ENCODE assay signal across 12 cellular contexts in genomic region chr2:73716518-73717250, GRCh38. TPM values are rescaled to one million over a fixed set of nuclear protein-coding genes. Genes with fewer than 3 reads are reported as not detected.
DNase-seq lines count a peak whose midpoint lies in the region; TF ChIP-seq lines count a peak whose summit lies in the region.
"Had no signal": no experiment of that assay in that cellular context is flagged by ENCODE, and none has a peak within 500 bp of the region (broad histone marks: within the 10 kb centered on the region; RNA-seq: fewer than 3 reads in every experiment).

No MANE protein-coding gene starts in this region.

- intact Hi-C loops in Caco-2 (cut with micrococcal nuclease; ENCODE audit: unreplicated experiment): no loop called here

- 69% methylated on average over 8 of the region's 8 CpGs for WGBS in mesenchymal stem cell

- H3K27me3 ChIP-seq in mesenchymal stem cell (ENCODE audit: control insufficient read depth in 1 of 2, insufficient read depth in 1 of 2, low read length in 2 of 2): peaks cover 4 to 12% of the 10 kb centered on the region in 2 experiments
- H3K27me3 ChIP-seq in Caco-2 (replicated peaks; ENCODE audit: control insufficient read depth, insufficient read depth, low read length): no peaks in the 10 kb centered on the region

- no peak overlapping the region for H3K18ac ChIP-seq in mesenchymal stem cell (ENCODE audit: low read depth in 1 of 2, low read length in 2 of 2)

- H3K36me3 ChIP-seq in mesenchymal stem cell (ENCODE audit: control insufficient read depth in 1 of 2, insufficient read depth in 2 of 2, low read depth in 1 of 2, low read length in 2 of 2) (no peaks in the 10 kb centered on the region), Caco-2 (ENCODE audit: control insufficient read depth, insufficient read depth, low read length) (no peaks in the 10 kb centered on the region)

- no peak overlapping the region for H3K27ac ChIP-seq in mesenchymal stem cell (ENCODE audit: low read length, poor library complexity, severe bottlenecking)
- H3K27ac ChIP-seq: epithelial cell of prostate, VCaP had no signal

- peak overlapping the region; percentile 52 for H3K9ac ChIP-seq in mesenchymal stem cell (ENCODE audit: low read length)

- H3K4me1 ChIP-seq in mesenchymal stem cell (ENCODE audit: control insufficient read depth, insufficient read depth, low read depth, low read length) (no peaks in the 10 kb centered on the region), Caco-2 (no peaks in the 10 kb centered on the region)

- H3K4me3 ChIP-seq in choroid plexus epithelial cell (ENCODE audit: low read depth, low read length) (no peak overlapping the region), mesenchymal stem cell (ENCODE audit: insufficient read depth in 1 of 2, low read depth in 1 of 2, low read length in 2 of 2) (peak overlapping the region in 1 of 2 experiments; percentile 8), Caco-2 (ENCODE audit: low read depth, low read length) (no peak overlapping the region)

- no peaks in the 10 kb centered on the region for H3K36me3 Mint-ChIP-seq in Caco-2 (ENCODE audit: insufficient read depth, unreplicated experiment)

- BruUV-seq in Caco-2 (replicated peaks; lab: Mats Ljungman, UMichigan): no TSS peak

- no peak overlapping the region for H3K23ac ChIP-seq in mesenchymal stem cell (ENCODE audit: low read length in 2 of 2)

- no peak overlapping the region for H3K27ac Mint-ChIP-seq in Caco-2 (ENCODE audit: unreplicated experiment)
- H3K27ac Mint-ChIP-seq: CD8-positive, alpha-beta T cell had no signal

- H3K4ac ChIP-seq in mesenchymal stem cell (ENCODE audit: low read depth in 1 of 2, low read length in 2 of 2): no peak overlapping the region

- H3K9me3 Mint-ChIP-seq in Caco-2 (ENCODE audit: unreplicated experiment): no peaks in the 10 kb centered on the region

- POLR2A ChIA-PET in Caco-2 (lab: Charles Lee): no interaction called here

- no peak overlapping the region for H2BK120ac ChIP-seq in mesenchymal stem cell (ENCODE audit: low read depth, low read length)

- CTCF ChIA-PET in Caco-2 (lab: Charles Lee): no interaction called here

- H3K4me2 ChIP-seq in mesenchymal stem cell (ENCODE audit: low read length, poor library complexity, severe bottlenecking): no peak overlapping the region

- no peak overlapping the region for H2BK5ac ChIP-seq in mesenchymal stem cell (ENCODE audit: low read depth, low read length, poor library complexity, severe bottlenecking)

- no peak overlapping the region for H3K14ac ChIP-seq in mesenchymal stem cell (ENCODE audit: low read length in 2 of 2)

- in situ Hi-C loops in ACHN (cut with HindIII; ENCODE audit: low pct_ligation_motif_present, low pct_unique_long_range_greater_than_20kb, low sequenced_read_pairs): no loop called here

- no peak overlapping the region for H4K8ac ChIP-seq in mesenchymal stem cell (ENCODE audit: low read length)

- DNase-seq in Ammon's horn (ENCODE audit: low spot score) (peak; percentile 31), NOMO-1 (lab: John Stamatoyannopoulos, UW; ENCODE audit: unreplicated experiment in 2 of 2) (peak; percentile 34 to 76), choroid plexus epithelial cell (ENCODE audit: low read depth) (peak; percentile 38), mesenchymal stem cell (no peak), ACHN (no peak), middle frontal gyrus (ENCODE audit: extremely low spot score, low spot score) (no peak), Caco-2 (no peak), dedifferentiated amniotic fluid mesenchymal stem cell (ENCODE audit: extremely low spot score) (no peak)
- DNase-seq: activated gamma-delta T cell; CD8-positive, alpha-beta T cell had no signal

- no peak overlapping the region for H2AFZ ChIP-seq in mesenchymal stem cell (ENCODE audit: low read depth, low read length)

- H3K4me3 Mint-ChIP-seq in Caco-2 (ENCODE audit: unreplicated experiment): no peak overlapping the region
- H3K4me3 Mint-ChIP-seq: CD8-positive, alpha-beta T cell had no signal

- H4K91ac ChIP-seq in mesenchymal stem cell (ENCODE audit: low read length): no peak overlapping the region

- H3K4me1 Mint-ChIP-seq in Caco-2 (ENCODE audit: low read depth, unreplicated experiment): no peaks in the 10 kb centered on the region

- H3K79me1 ChIP-seq in mesenchymal stem cell (replicated peaks; ENCODE audit: low read length, poor library complexity, severe bottlenecking): no peaks in the 10 kb centered on the region

- no peak overlapping the region for H2AK5ac ChIP-seq in mesenchymal stem cell (ENCODE audit: low read length, severe bottlenecking)

- TF ChIP-seq CTCF in choroid plexus epithelial cell (conservative IDR thresholded peaks at IDR 0.05; ENCODE audit: low read depth, low read length) (no peak), Caco-2 (IDR thresholded peaks at IDR 0.05; ENCODE audit: insufficient read depth in 1 of 2, low read depth in 1 of 2, low read length in 1 of 2, severe bottlenecking in 1 of 2, unreplicated experiment in 1 of 2) (no peak)

- H3K9me3 ChIP-seq in mesenchymal stem cell (ENCODE audit: control insufficient read depth, low read length): peaks cover 13% of the 10 kb centered on the region
- H3K9me3 ChIP-seq in Caco-2: no peaks in the 10 kb centered on the region

- H3K27me3 Mint-ChIP-seq in Caco-2 (ENCODE audit: insufficient read depth, unreplicated experiment): peaks cover 2% of the 10 kb centered on the region

- H2BK12ac ChIP-seq in mesenchymal stem cell (ENCODE audit: low read length in 2 of 2): no peak overlapping the region

- H2BK15ac ChIP-seq in mesenchymal stem cell (ENCODE audit: low read depth, poor library complexity, severe bottlenecking): no peak overlapping the region

RNA-seq across cellular contexts. Expression of gene TPRKB, which starts 20.5 kb away (rescaled TPM):
- polyA plus RNA-seq in mesenchymal stem cell (2013, experiment 1 of 2): 38.2 TPM
- 36.4 TPM for polyA plus RNA-seq in mesenchymal stem cell (2013, experiment 2 of 2)
- total RNA-seq in Caco-2 (2022): 42.1 and 48.8 TPM in 2 replicates

Comparison
In these comparisons a context has a peak if more than half of its experiments do, and no peak if none do; other contexts are left out.
1. DNase-seq: peak in Ammon's horn (single experiment), NOMO-1 (2 of 2) and choroid plexus epithelial cell (single experiment); none in mesenchymal stem cell (single experiment), ACHN (single experiment), middle frontal gyrus (single experiment), Caco-2 (0 of 2) and dedifferentiated amniotic fluid mesenchymal stem cell (single experiment).